In the genomic region with DNA sequence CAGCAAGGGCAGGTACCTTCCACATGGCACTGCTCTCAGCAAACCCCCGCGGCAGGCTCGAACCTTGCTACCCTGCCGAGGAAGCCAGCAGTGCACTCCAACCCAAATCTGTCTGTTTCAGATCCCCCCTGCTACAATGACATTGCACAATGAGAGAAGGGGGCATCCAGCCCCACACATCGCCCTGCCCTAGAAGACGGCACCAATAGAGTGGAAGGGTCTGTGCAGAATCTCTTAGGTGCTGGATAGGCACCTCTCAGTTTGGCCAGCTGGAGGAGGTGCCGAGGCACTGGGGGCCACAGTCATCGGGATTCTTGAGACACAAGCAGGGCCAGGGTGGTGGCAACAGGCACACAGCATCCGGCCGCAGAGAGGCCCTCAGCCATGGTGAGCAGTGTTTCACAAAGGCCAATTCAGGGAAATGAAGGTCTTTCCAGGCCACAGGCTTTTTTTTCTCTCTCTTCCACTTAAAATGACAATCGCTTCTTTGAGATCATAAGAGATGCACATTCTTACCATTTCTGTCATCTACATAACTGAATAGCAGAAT, we compare ENCODE assay signal across 1 cellular context.
TF ChIP-seq lines count a peak whose summit lies in the region.

No MANE protein-coding gene starts in this region.

TF ChIP-seq in H1, 55 proteins besides CTCF, POLR2A, EP300 and RAD21 (continued from another document):
- TF ChIP-seq KDM4A (IDR thresholded peaks at IDR 0.05; ENCODE audit: low read depth, low read length, severe bottlenecking) = no peak
- no peak for TF ChIP-seq CREB1 (IDR thresholded peaks at IDR 0.05)
- no peak for TF ChIP-seq RXRA (IDR thresholded peaks at IDR 0.05; ENCODE audit: insufficient read depth, low read depth, low read length)
- TF ChIP-seq FOSL1 (IDR thresholded peaks at IDR 0.05; ENCODE audit: insufficient read depth, low read depth, low read length) = no peak
- TF ChIP-seq, protein P1, sequence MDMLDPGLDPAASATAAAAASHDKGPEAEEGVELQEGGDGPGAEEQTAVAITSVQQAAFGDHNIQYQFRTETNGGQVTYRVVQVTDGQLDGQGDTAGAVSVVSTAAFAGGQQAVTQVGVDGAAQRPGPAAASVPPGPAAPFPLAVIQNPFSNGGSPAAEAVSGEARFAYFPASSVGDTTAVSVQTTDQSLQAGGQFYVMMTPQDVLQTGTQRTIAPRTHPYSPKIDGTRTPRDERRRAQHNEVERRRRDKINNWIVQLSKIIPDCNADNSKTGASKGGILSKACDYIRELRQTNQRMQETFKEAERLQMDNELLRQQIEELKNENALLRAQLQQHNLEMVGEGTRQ (IDR thresholded peaks at IDR 0.05; ENCODE audit: low read length) = no peak
- TF ChIP-seq BACH1 (IDR thresholded peaks at IDR 0.05; ENCODE audit: low read length) = no peak
- no peak for TF ChIP-seq SIRT6 (IDR thresholded peaks at IDR 0.05; ENCODE audit: low read length)
- TF ChIP-seq CBX8 (IDR thresholded peaks at IDR 0.05; ENCODE audit: borderline replicate concordance, low read depth, low read length) = no peak
- TF ChIP-seq SIX5 (IDR thresholded peaks at IDR 0.05; ENCODE audit: low read depth, low read length) = no peak
